ENCODE assay signal across 8 cellular contexts in genomic region chr19:41298327-41298964, GRCh38. TPM values are rescaled to one million over a fixed set of nuclear protein-coding genes. Genes with fewer than 3 reads are reported as not detected.
DNase-seq lines count a peak whose midpoint lies in the region; ATAC-seq and TF ChIP-seq lines count a peak whose summit lies in the region.

No MANE protein-coding gene starts in this region.

- TF ChIP-seq CTCF in gastroesophageal sphincter (IDR thresholded peaks at IDR 0.05) (no peak), progenitor cell of endocrine pancreas (IDR thresholded peaks at IDR 0.05; ENCODE audit: unreplicated experiment) (no peak)

- H3K27me3 ChIP-seq in gastroesophageal sphincter, result no peaks in the 10 kb centered on the region

- no peaks in the 10 kb centered on the region for H3K9me3 Mint-ChIP-seq in progenitor cell of endocrine pancreas (ENCODE audit: low read depth)

- H3K4me1 ChIP-seq in gastroesophageal sphincter, result peaks cover 9 to 63% (median 39%) of the 10 kb centered on the region in 3 donors

- TF ChIP-seq EP300 in gastroesophageal sphincter (IDR thresholded peaks at IDR 0.05), result no peak

- no peak overlapping the region for H3K4me3 Mint-ChIP-seq in progenitor cell of endocrine pancreas (ENCODE audit: low read depth)

- 8 to 15% methylated on average over 3 to 4 of the region's 4 CpGs for WGBS in gastroesophageal sphincter (ENCODE audit: low coverage in 1 of 2), 2 donors

- peak; percentile 25 for ATAC-seq in HG02981 (IDR thresholded peaks at IDR 0.05; ENCODE audit: unreplicated experiment)
- ATAC-seq in gastroesophageal sphincter, result peak; percentile 76
- no peak for ATAC-seq in HG03108 (IDR thresholded peaks at IDR 0.05; ENCODE audit: unreplicated experiment)

- H3K36me3 Mint-ChIP-seq in progenitor cell of endocrine pancreas (ENCODE audit: insufficient read depth), result peaks cover 40% of the 10 kb centered on the region

- TF ChIP-seq POLR2A in gastroesophageal sphincter (IDR thresholded peaks at IDR 0.05), result peak in 1 of 2 donors; percentile 16

- DNase-seq in DMS79 (lab: John Stamatoyannopoulos, UW) (peak; percentile 22), activated T-helper 1 cell treated with Interleukin-2 at 50 U/mL for 16 hours (ENCODE audit: low read depth) (peak; percentile 22), progenitor cell of endocrine pancreas (ENCODE audit: low spot score, unreplicated experiment) (no peak), NOMO-1 (lab: John Stamatoyannopoulos, UW; ENCODE audit: unreplicated experiment in 2 of 2) (no peak)
- no peak for DNase-seq in stimulated activated naive CD4-positive, alpha-beta T cell (lab: John Stamatoyannopoulos, UW)

- H3K4me1 Mint-ChIP-seq in progenitor cell of endocrine pancreas (ENCODE audit: low read depth), result peaks cover 26% of the 10 kb centered on the region

- H3K27ac Mint-ChIP-seq in progenitor cell of endocrine pancreas, result peak overlapping the region; percentile 97

- peak overlapping the region; percentile 24 to 82 (median 79) for H3K27ac ChIP-seq in gastroesophageal sphincter

- H3K4me3 ChIP-seq in gastroesophageal sphincter, result no peak overlapping the region

- no peaks in the 10 kb centered on the region for H3K9me3 ChIP-seq in gastroesophageal sphincter

- no peaks in the 10 kb centered on the region for H3K27me3 Mint-ChIP-seq in progenitor cell of endocrine pancreas

- peaks cover 1 to 80% of the 10 kb centered on the region in 2 donors for H3K36me3 ChIP-seq in gastroesophageal sphincter

RNA-seq across cellular contexts. Expression of gene CCDC97, which starts 11.5 kb away (rescaled TPM):
- total RNA-seq in gastroesophageal sphincter, result 10 to 100 TPM; 11.6 to 18.9 (median 15.9) TPM
- 44.9 and 46.5 TPM in 2 replicates for total RNA-seq in progenitor cell of endocrine pancreas

RNA-seq across cellular contexts. Expression of gene HNRNPUL1, which starts 34.3 kb away (rescaled TPM):
- total RNA-seq in gastroesophageal sphincter (100 to 1,000 TPM; 142 to 204 (median 160) TPM), progenitor cell of endocrine pancreas (256 and 259 TPM in 2 replicates)

RNA-seq across cellular contexts. Expression of gene TGFB1, which starts 55.3 kb away (rescaled TPM):
- total RNA-seq in gastroesophageal sphincter, result 10 to 100 TPM; 12.9 to 39.3 (median 22.1) TPM
- total RNA-seq in progenitor cell of endocrine pancreas, result 4.3 and 5.5 TPM in 2 replicates

Comparison
In these comparisons a context has a peak if more than half of its experiments do, and no peak if none do; other contexts are left out.
1. DNase-seq: peak in DMS79 (single experiment) and activated T-helper 1 cell treated with Interleukin-2 at 50 U/mL for 16 hours (single experiment); none in progenitor cell of endocrine pancreas (single experiment), stimulated activated naive CD4-positive, alpha-beta T cell (0 of 6) and NOMO-1 (0 of 2).